1 cellular context compared by ENCODE assay signal in the genomic region with DNA sequence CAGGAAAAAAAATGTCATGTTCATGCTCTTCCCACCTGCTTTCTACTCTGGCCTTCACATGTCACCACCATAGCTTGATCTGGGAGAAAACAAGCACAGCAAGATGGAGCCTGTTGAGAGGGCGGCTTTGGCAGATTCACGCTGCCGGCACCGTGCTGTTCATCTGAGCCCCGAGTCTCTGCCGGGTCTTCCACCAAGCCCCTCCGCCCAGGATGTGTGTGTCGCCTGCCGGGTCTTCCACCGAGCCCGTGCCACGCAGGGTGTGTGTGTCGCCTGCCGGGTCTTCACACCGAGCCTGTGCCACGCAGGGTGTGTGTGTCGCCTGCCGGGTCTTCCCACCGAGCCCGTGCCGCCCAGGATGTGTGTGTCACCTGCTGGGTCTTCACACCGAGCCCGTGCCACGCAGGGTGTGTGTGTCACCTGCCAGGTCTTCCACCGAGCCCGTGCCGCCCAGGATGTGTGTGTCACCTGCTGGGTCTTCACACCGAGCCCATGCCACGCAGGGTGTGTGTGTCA.
TF ChIP-seq lines count a peak whose summit lies in the region.

No MANE protein-coding gene starts in this region.

TF ChIP-seq in WTC11, 78 proteins besides CTCF, POLR2A, EP300 and RAD21:
- TF ChIP-seq, protein P1, sequence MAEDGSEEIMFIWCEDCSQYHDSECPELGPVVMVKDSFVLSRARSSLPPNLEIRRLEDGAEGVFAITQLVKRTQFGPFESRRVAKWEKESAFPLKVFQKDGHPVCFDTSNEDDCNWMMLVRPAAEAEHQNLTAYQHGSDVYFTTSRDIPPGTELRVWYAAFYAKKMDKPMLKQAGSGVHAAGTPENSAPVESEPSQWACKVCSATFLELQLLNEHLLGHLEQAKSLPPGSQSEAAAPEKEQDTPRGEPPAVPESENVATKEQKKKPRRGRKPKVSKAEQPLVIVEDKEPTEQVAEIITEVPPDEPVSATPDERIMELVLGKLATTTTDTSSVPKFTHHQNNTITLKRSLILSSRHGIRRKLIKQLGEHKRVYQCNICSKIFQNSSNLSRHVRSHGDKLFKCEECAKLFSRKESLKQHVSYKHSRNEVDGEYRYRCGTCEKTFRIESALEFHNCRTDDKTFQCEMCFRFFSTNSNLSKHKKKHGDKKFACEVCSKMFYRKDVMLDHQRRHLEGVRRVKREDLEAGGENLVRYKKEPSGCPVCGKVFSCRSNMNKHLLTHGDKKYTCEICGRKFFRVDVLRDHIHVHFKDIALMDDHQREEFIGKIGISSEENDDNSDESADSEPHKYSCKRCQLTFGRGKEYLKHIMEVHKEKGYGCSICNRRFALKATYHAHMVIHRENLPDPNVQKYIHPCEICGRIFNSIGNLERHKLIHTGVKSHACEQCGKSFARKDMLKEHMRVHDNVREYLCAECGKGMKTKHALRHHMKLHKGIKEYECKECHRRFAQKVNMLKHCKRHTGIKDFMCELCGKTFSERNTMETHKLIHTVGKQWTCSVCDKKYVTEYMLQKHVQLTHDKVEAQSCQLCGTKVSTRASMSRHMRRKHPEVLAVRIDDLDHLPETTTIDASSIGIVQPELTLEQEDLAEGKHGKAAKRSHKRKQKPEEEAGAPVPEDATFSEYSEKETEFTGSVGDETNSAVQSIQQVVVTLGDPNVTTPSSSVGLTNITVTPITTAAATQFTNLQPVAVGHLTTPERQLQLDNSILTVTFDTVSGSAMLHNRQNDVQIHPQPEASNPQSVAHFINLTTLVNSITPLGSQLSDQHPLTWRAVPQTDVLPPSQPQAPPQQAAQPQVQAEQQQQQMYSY (CRISPR knock-in tag; IDR thresholded peaks at IDR 0.05), result peak; percentile 94
